In genomic region chr11:64831411-64831891, GRCh38 we compare ENCODE assay signal across 20 cellular contexts. TPM values are rescaled to one million over a fixed set of nuclear protein-coding genes. Genes with fewer than 3 reads are reported as not detected.
A peak's percentile ranks its signal among the peaks of the same experiment; 100 is the strongest.
DNase-seq lines count a peak whose midpoint lies in the region; ATAC-seq lines count a peak whose summit lies in the region.
"Had no signal": no experiment of that assay in that cellular context is flagged by ENCODE, and none has a peak within 500 bp of the region (broad histone marks: within the 10 kb centered on the region; RNA-seq: fewer than 3 reads in every experiment).

No MANE protein-coding gene starts in this region.

- peaks cover 0 to 9% (median 0%) of the 10 kb centered on the region in 11 experiments; a peak in 2 of 22 replicates for H3K27me3 ChIP-seq in BLaER1 treated with 17β-estradiol and CSF1 and Interleukin-3, amounts not matched to agents 10 nM and 100 nM

- H3K9me3 ChIP-seq in BLaER1 treated with 17β-estradiol and CSF1 and Interleukin-3, amounts not matched to agents 10 nM and 100 nM (replicated peaks in 1 of 11): no peaks in the 10 kb centered on the region
- H3K9me3 ChIP-seq: SK-N-SH had no signal

- ATAC-seq in stimulated activated effector memory CD8-positive, alpha-beta T cell treated with anti-CD3 and anti-CD28 coated beads, Interleukin-12 subunit alpha, Interleukin-12 subunit beta, amount 100 ng/mL, for 72 hours: no peak
- ATAC-seq in HG03354 (IDR thresholded peaks at IDR 0.05; ENCODE audit: poor library complexity, severe bottlenecking, unreplicated experiment) (no peak), esophagus mucosa (no peak)
- ATAC-seq: CD8-positive, alpha-beta T cell; GM23338 had no signal

- H3K36me3 Mint-ChIP-seq in stimulated activated effector memory CD8-positive, alpha-beta T cell treated with anti-CD3 and anti-CD28 coated beads, Interleukin-12 subunit alpha, Interleukin-12 subunit beta, amount 100 ng/mL, for 72 hours: no peaks in the 10 kb centered on the region
- no peaks in the 10 kb centered on the region for H3K36me3 Mint-ChIP-seq in activated naive CD4-positive, alpha-beta T cell treated with anti-CD3 and anti-CD28 coated beads for 36 hours (ENCODE audit: low read depth)

- H3K9me3 Mint-ChIP-seq in stimulated activated effector memory CD8-positive, alpha-beta T cell treated with anti-CD3 and anti-CD28 coated beads, Interleukin-12 subunit alpha, Interleukin-12 subunit beta, amount 100 ng/mL, for 72 hours: no peaks in the 10 kb centered on the region
- H3K9me3 Mint-ChIP-seq in activated naive CD4-positive, alpha-beta T cell treated with anti-CD3 and anti-CD28 coated beads for 36 hours: no peaks in the 10 kb centered on the region
- H3K9me3 Mint-ChIP-seq: CD8-positive, alpha-beta T cell; GM23338 had no signal

- H3K27ac ChIP-seq in BLaER1 treated with 17β-estradiol and CSF1 and Interleukin-3, amounts not matched to agents 10 nM and 100 nM: no peak overlapping the region
- H3K27ac ChIP-seq: KMS-11 had no signal

- H3K36me3 ChIP-seq in BLaER1 treated with 17β-estradiol and CSF1 and Interleukin-3, amounts not matched to agents 10 nM and 100 nM: no peaks in the 10 kb centered on the region

- DNase-seq in NCI-H2227 (lab: John Stamatoyannopoulos, UW; ENCODE audit: unreplicated experiment) (peak; percentile 63), SK-N-DZ (ENCODE audit: low spot score) (peak; percentile 65)
- DNase-seq in stimulated activated effector memory CD8-positive, alpha-beta T cell treated with anti-CD3 and anti-CD28 coated beads, Interleukin-12 subunit alpha, Interleukin-12 subunit beta, amount 100 ng/mL, for 72 hours (ENCODE audit: low spot score in 2 of 2): no peak
- DNase-seq in activated naive CD4-positive, alpha-beta T cell treated with anti-CD3 and anti-CD28 coated beads for 36 hours: no peak
- DNase-seq: C1 segment of cervical spinal cord; CD8-positive, alpha-beta T cell; DMS53; GDM1; HCEC 1CT; IMR-90; NCI-H1930; NCI-H526 treated with DMSO at 0.1 percent for 48 hours; OCI-M1; Right ventricle myocardium superior; SK-N-SH had no signal

- CTCF ChIA-PET in activated naive CD4-positive, alpha-beta T cell treated with anti-CD3 and anti-CD28 coated beads for 36 hours (lab: Charles Lee): no interaction called here

- intact Hi-C loops in activated naive CD4-positive, alpha-beta T cell treated with anti-CD3 and anti-CD28 coated beads for 36 hours (cut with micrococcal nuclease): no loop called here

- H3K27me3 Mint-ChIP-seq in activated naive CD4-positive, alpha-beta T cell treated with anti-CD3 and anti-CD28 coated beads for 36 hours (ENCODE audit: low read depth): no peaks in the 10 kb centered on the region

- no peak overlapping the region for H3K4me3 ChIP-seq in BLaER1 treated with 17β-estradiol and CSF1 and Interleukin-3, amounts not matched to agents 10 nM and 100 nM
- H3K4me3 ChIP-seq: GM23338 had no signal

- H3K4me1 ChIP-seq in BLaER1 treated with 17β-estradiol and CSF1 and Interleukin-3, amounts not matched to agents 10 nM and 100 nM: peaks cover 0 to 42% (median 35%) of the 10 kb centered on the region in 10 experiments; a peak in 17 of 20 replicates

- no peaks in the 10 kb centered on the region for H3K4me1 Mint-ChIP-seq in stimulated activated effector memory CD8-positive, alpha-beta T cell treated with anti-CD3 and anti-CD28 coated beads, Interleukin-12 subunit alpha, Interleukin-12 subunit beta, amount 100 ng/mL, for 72 hours
- H3K4me1 Mint-ChIP-seq in activated naive CD4-positive, alpha-beta T cell treated with anti-CD3 and anti-CD28 coated beads for 36 hours (ENCODE audit: low read depth): no peaks in the 10 kb centered on the region
- H3K4me1 Mint-ChIP-seq: GM23338 had no signal

- H3K27ac Mint-ChIP-seq in stimulated activated effector memory CD8-positive, alpha-beta T cell treated with anti-CD3 and anti-CD28 coated beads, Interleukin-12 subunit alpha, Interleukin-12 subunit beta, amount 100 ng/mL, for 72 hours: peak overlapping the region; percentile 73
- H3K27ac Mint-ChIP-seq in activated naive CD4-positive, alpha-beta T cell treated with anti-CD3 and anti-CD28 coated beads for 36 hours: no peak overlapping the region
- H3K27ac Mint-ChIP-seq: CD8-positive, alpha-beta T cell; GM23338 had no signal

- no peak overlapping the region for H3K4me3 Mint-ChIP-seq in stimulated activated effector memory CD8-positive, alpha-beta T cell treated with anti-CD3 and anti-CD28 coated beads, Interleukin-12 subunit alpha, Interleukin-12 subunit beta, amount 100 ng/mL, for 72 hours
- H3K4me3 Mint-ChIP-seq in activated naive CD4-positive, alpha-beta T cell treated with anti-CD3 and anti-CD28 coated beads for 36 hours: no peak overlapping the region
- H3K4me3 Mint-ChIP-seq: CD8-positive, alpha-beta T cell; GM23338 had no signal

- H4K20me1 ChIP-seq in BLaER1 treated with 17β-estradiol and CSF1 and Interleukin-3, amounts not matched to agents 10 nM and 100 nM: peaks cover 0 to 24% (median 0%) of the 10 kb centered on the region in 11 experiments; a peak in 5 of 22 replicates

- peak overlapping the region in 9 of 11 experiments; percentile 1 to 80 (median 64); a peak in 16 of 22 replicates for H3K4me2 ChIP-seq in BLaER1 treated with 17β-estradiol and CSF1 and Interleukin-3, amounts not matched to agents 10 nM and 100 nM
- H3K4me2 ChIP-seq: GM23338, KMS-11, SK-N-SH had no signal

- peak overlapping the region in 4 of 11 experiments; percentile 17 to 41 (median 35); a peak in 3 of 22 replicates for H3K9ac ChIP-seq in BLaER1 treated with 17β-estradiol and CSF1 and Interleukin-3, amounts not matched to agents 10 nM and 100 nM
- H3K9ac ChIP-seq: KMS-11, SK-N-SH had no signal

RNA-seq across cellular contexts. Expression of gene CDC42BPG, which starts 13.0 kb away (rescaled TPM):
- 0.17 and 0.73 TPM in 2 replicates for polyA plus RNA-seq in SK-N-DZ (2014; cell fraction: cytosol; rRNA removed)
- 1.4 and 1.8 TPM in 2 replicates for polyA plus RNA-seq in SK-N-DZ (2014; cell fraction: nucleus; rRNA removed)
- total RNA-seq in esophagus mucosa: 20.5 TPM
- under 1 TPM; 0.32 to 0.41 TPM for total RNA-seq in activated naive CD4-positive, alpha-beta T cell treated with anti-CD3 and anti-CD28 coated beads for 36 hours

RNA-seq across cellular contexts. Expression of gene MEN1, which starts 21.1 kb away (rescaled TPM):
- 21.2 and 26.8 TPM in 2 replicates for polyA plus RNA-seq in SK-N-DZ (2014; cell fraction: cytosol; rRNA removed)
- 40.7 and 64.0 TPM in 2 replicates for polyA plus RNA-seq in SK-N-DZ (2014; cell fraction: nucleus; rRNA removed)
- total RNA-seq in esophagus mucosa: 15.6 TPM
- total RNA-seq in activated naive CD4-positive, alpha-beta T cell treated with anti-CD3 and anti-CD28 coated beads for 36 hours: 10 to 100 TPM; 23.9 TPM

RNA-seq across cellular contexts. Expression of gene MAP4K2, which starts 28.4 kb away (rescaled TPM):
- 12.7 and 32.3 TPM in 2 replicates for polyA plus RNA-seq in SK-N-DZ (2014; cell fraction: cytosol; rRNA removed)
- 62.1 and 80.6 TPM in 2 replicates for polyA plus RNA-seq in SK-N-DZ (2014; cell fraction: nucleus; rRNA removed)
- total RNA-seq in esophagus mucosa: 5.4 TPM
- total RNA-seq in activated naive CD4-positive, alpha-beta T cell treated with anti-CD3 and anti-CD28 coated beads for 36 hours: 10 to 100 TPM; 69.5 to 73.9 TPM

RNA-seq across cellular contexts. Expression of gene EHD1, which starts 47.0 kb away (rescaled TPM):
- polyA plus RNA-seq in SK-N-DZ (2014; cell fraction: cytosol; rRNA removed): 28.2 TPM in 2 replicates
- polyA plus RNA-seq in SK-N-DZ (2014; cell fraction: nucleus; rRNA removed): 8.5 and 14.2 TPM in 2 replicates
- total RNA-seq in esophagus mucosa: 25.6 TPM
- total RNA-seq in activated naive CD4-positive, alpha-beta T cell treated with anti-CD3 and anti-CD28 coated beads for 36 hours: 100 to 1,000 TPM; 124 to 132 TPM

RNA-seq across cellular contexts. Expression of gene SF1, which starts 53.1 kb away (rescaled TPM):
- polyA plus RNA-seq in SK-N-DZ (2014; cell fraction: cytosol; rRNA removed): 143 and 178 TPM in 2 replicates
- polyA plus RNA-seq in SK-N-DZ (2014; cell fraction: nucleus; rRNA removed): 181 and 258 TPM in 2 replicates
- 129 TPM for total RNA-seq in esophagus mucosa
- total RNA-seq in activated naive CD4-positive, alpha-beta T cell treated with anti-CD3 and anti-CD28 coated beads for 36 hours: 100 to 1,000 TPM; 303 to 320 TPM

Comparison
In these comparisons a context has a peak if more than half of its experiments do, and no peak if none do; other contexts are left out.
1. DNase-seq: peak in NCI-H2227 (single experiment) and SK-N-DZ (single experiment); none in stimulated activated effector memory CD8-positive, alpha-beta T cell treated with anti-CD3 and anti-CD28 coated beads, Interleukin-12 subunit alpha, Interleukin-12 subunit beta, amount 100 ng/mL, for 72 hours (0 of 2) and activated naive CD4-positive, alpha-beta T cell treated with anti-CD3 and anti-CD28 coated beads for 36 hours (single experiment).
2. RNA of gene CDC42BPG, which starts 13.0 kb away (total RNA-seq): 20.5 TPM in esophagus mucosa (single experiment); 0.32 to 0.41 TPM in activated naive CD4-positive, alpha-beta T cell treated with anti-CD3 and anti-CD28 coated beads for 36 hours; every median in the first group is over 10 times any median in the second.
3. RNA of gene MAP4K2, which starts 28.4 kb away (total RNA-seq): 69.5 to 73.9 TPM in activated naive CD4-positive, alpha-beta T cell treated with anti-CD3 and anti-CD28 coated beads for 36 hours; 5.4 TPM in esophagus mucosa (single experiment); every median in the first group is over 10 times any median in the second.